Comparison of ENCODE assay signal across 12 cellular contexts in genomic region chr1:229340496-229340895, GRCh38. TPM values are rescaled to one million over a fixed set of nuclear protein-coding genes. Genes with fewer than 3 reads are reported as not detected.
DNase-seq lines count a peak whose midpoint lies in the region; ATAC-seq and TF ChIP-seq lines count a peak whose summit lies in the region.
"Had no signal": no experiment of that assay in that cellular context is flagged by ENCODE, and none has a peak within 500 bp of the region (broad histone marks: within the 10 kb centered on the region; RNA-seq: fewer than 3 reads in every experiment).

No MANE protein-coding gene starts in this region.

- H4K20me1 ChIP-seq in PC-3 (ENCODE audit: low read length), result no peaks in the 10 kb centered on the region

- TF ChIP-seq CTCF in MCF 10A (IDR thresholded peaks at IDR 0.05; ENCODE audit: unreplicated experiment) (no peak), breast epithelium (IDR thresholded peaks at IDR 0.05) (no peak), PC-3 (conservative IDR thresholded peaks at IDR 0.05; ENCODE audit: low read depth, low read length) (no peak), endothelial cell (IDR thresholded peaks at IDR 0.05; ENCODE audit: unreplicated experiment) (no peak), type B pancreatic cell (conservative IDR thresholded peaks at IDR 0.05) (no peak)

- no peak overlapping the region for H3K4me3 ChIP-seq in breast epithelium
- H3K4me3 ChIP-seq in PC-3 (ENCODE audit: low read length), result peak overlapping the region; percentile 96

- intact Hi-C loops in MCF 10A (cut with micrococcal nuclease), result loop anchor here (5.0 to 10.0 kb wide), 3 partner anchors 68 to 112 kb away; partner anchors contain the start of gene RAB4A
- intact Hi-C loops in breast epithelium (cut with DNase I; ENCODE audit: low total_unique reads), result no loop called here
- intact Hi-C loops in PC-3 (cut with micrococcal nuclease), result loop anchor here (2.0 to 5.0 kb wide), 3 partner anchors 47 to 102 kb away; partner anchors contain the start of gene RAB4A

- H3K9me3 ChIP-seq in breast epithelium (no peaks in the 10 kb centered on the region), PC-3 (ENCODE audit: low read length) (no peaks in the 10 kb centered on the region)
- H3K9me3 ChIP-seq: left lung had no signal

- H3K36me3 Mint-ChIP-seq in MCF 10A (ENCODE audit: insufficient read depth, unreplicated experiment) (peaks cover 6% of the 10 kb centered on the region), endothelial cell (ENCODE audit: low read depth, unreplicated experiment) (peaks cover 5% of the 10 kb centered on the region), type B pancreatic cell (peaks cover 13% of the 10 kb centered on the region)

- H3K4me1 ChIP-seq in breast epithelium, result no peaks in the 10 kb centered on the region
- H3K4me1 ChIP-seq in PC-3 (ENCODE audit: insufficient read depth, low read length), result peaks cover 23% of the 10 kb centered on the region

- no peak overlapping the region for H3K27ac ChIP-seq in breast epithelium
- H3K27ac ChIP-seq in PC-3 (ENCODE audit: low read length), result no peak overlapping the region

- H3K9ac ChIP-seq in PC-3 (ENCODE audit: low read length), result no peak overlapping the region

- H3K27me3 Mint-ChIP-seq in MCF 10A (ENCODE audit: insufficient read depth, unreplicated experiment) (peaks cover 6% of the 10 kb centered on the region), endothelial cell (ENCODE audit: unreplicated experiment) (peaks cover 20% of the 10 kb centered on the region), type B pancreatic cell (peaks cover 10% of the 10 kb centered on the region)

- CTCF ChIA-PET in MCF 10A (lab: Yijun Ruan, JAX) (interaction anchor here (1.0 kb wide), 2 partner anchors 10 to 81 kb away, joined by 4 to 5 read pairs; no protein-coding TSS in a partner anchor), PC-3 (lab: Charles Lee) (interaction anchor here (0.5 kb wide), 1 partner anchor 38 kb away, joined by 3 read pairs; no protein-coding TSS in a partner anchor)

- H3F3A ChIP-seq in PC-3 (ENCODE audit: low read length, unreplicated experiment), result no peaks in the 10 kb centered on the region

- no peaks in the 10 kb centered on the region for H3K36me3 ChIP-seq in breast epithelium
- H3K36me3 ChIP-seq in PC-3 (ENCODE audit: low read depth, low read length), result no peaks in the 10 kb centered on the region
- H3K36me3 ChIP-seq: left lung had no signal

- H3K79me2 ChIP-seq in PC-3 (ENCODE audit: low read length), result peaks cover 58% of the 10 kb centered on the region

- H3K4me1 Mint-ChIP-seq in MCF 10A (ENCODE audit: insufficient read depth, unreplicated experiment) (peaks cover 45% of the 10 kb centered on the region), endothelial cell (ENCODE audit: unreplicated experiment) (peaks cover 44% of the 10 kb centered on the region), type B pancreatic cell (ENCODE audit: unreplicated experiment) (peaks cover 33% of the 10 kb centered on the region)

- BruUV-seq in MCF 10A (replicated peaks; lab: Mats Ljungman, UMichigan), result no TSS peak
- no TSS peak for BruUV-seq in PC-3 (replicated peaks; lab: Mats Ljungman, UMichigan)

- no peaks in the 10 kb centered on the region for H3K9me2 ChIP-seq in PC-3 (replicated peaks; ENCODE audit: low read length)

- H3K9me3 Mint-ChIP-seq in MCF 10A (ENCODE audit: unreplicated experiment) (no peaks in the 10 kb centered on the region), endothelial cell (ENCODE audit: unreplicated experiment) (no peaks in the 10 kb centered on the region), type B pancreatic cell (no peaks in the 10 kb centered on the region)

- no peak overlapping the region for H3K27ac Mint-ChIP-seq in MCF 10A (ENCODE audit: low read depth, unreplicated experiment)
- no peak overlapping the region for H3K27ac Mint-ChIP-seq in endothelial cell (ENCODE audit: unreplicated experiment)
- no peak overlapping the region for H3K27ac Mint-ChIP-seq in type B pancreatic cell

- DNase-seq in MCF 10A (ENCODE audit: unreplicated experiment) (no peak), breast epithelium (ENCODE audit: low spot score in 2 of 2) (no peak), PC-3 (no peak), endothelial cell (ENCODE audit: low spot score) (no peak), type B pancreatic cell (ENCODE audit: extremely low spot score, unreplicated experiment) (no peak), HUDEP-2 (lab: John Stamatoyannopoulos, UW; ENCODE audit: unreplicated experiment in 76 of 76) (no peak), AML-193 (lab: John Stamatoyannopoulos, UW) (no peak)
- DNase-seq: KG1; left lung; RPMI8226; stimulated activated naive CD4-positive, alpha-beta T cell treated with Interleukin-2 at 50 U/mL for 16 hours had no signal

- H3K27me3 ChIP-seq in breast epithelium (no peaks in the 10 kb centered on the region), PC-3 (ENCODE audit: low read length) (no peaks in the 10 kb centered on the region)

- H3K4me3 Mint-ChIP-seq in MCF 10A (ENCODE audit: unreplicated experiment), result peak overlapping the region; percentile 89
- H3K4me3 Mint-ChIP-seq in endothelial cell (ENCODE audit: unreplicated experiment), result peak overlapping the region; percentile 68
- peak overlapping the region; percentile 90 for H3K4me3 Mint-ChIP-seq in type B pancreatic cell

- ATAC-seq in PC-3 (no peak), HG03095 (IDR thresholded peaks at IDR 0.05; ENCODE audit: unreplicated experiment) (no peak)
- ATAC-seq: left lung had no signal

- no peak for TF ChIP-seq POLR2A in breast epithelium (IDR thresholded peaks at IDR 0.05)

- H2AFZ ChIP-seq in PC-3 (ENCODE audit: low read length), result no peak overlapping the region

- POLR2A ChIA-PET in MCF 10A (lab: Yijun Ruan, JAX) (interaction anchor here (0.7 to 4.1 kb wide), 9 partner anchors 9 to 170 kb away, joined by 3 to 56 read pairs (median 3); partner anchors contain the start of gene RAB4A), PC-3 (lab: Charles Lee; ENCODE audit: unreplicated experiment) (no interaction called here)

- peak overlapping the region; percentile 97 for H3K4me2 ChIP-seq in PC-3 (ENCODE audit: low read length)

RNA-seq across cellular contexts. Expression of gene CCSAP, which starts 2.4 kb away (rescaled TPM):
- total RNA-seq in MCF 10A (2022), result 11.3 and 13.2 TPM in 2 replicates
- total RNA-seq in breast epithelium, result 10 to 100 TPM in 1 of 3 donors, 1 to 10 TPM in 2; 6.9 to 13.5 (median 7.8) TPM
- total RNA-seq in PC-3 (2014; rRNA removed), result 9.5 and 9.7 TPM in 2 replicates
- 6.7 TPM for total RNA-seq in endothelial cell (ENCODE audit: unreplicated experiment)
- 9.6 and 10.0 TPM in 2 replicates for total RNA-seq in type B pancreatic cell (ENCODE audit: low replicate concordance)
